In genomic region chr2:36812196-36812595, GRCh38 we compare ENCODE assay signal across 1 cellular context.
A peak's percentile ranks its signal among the peaks of the same experiment; 100 is the strongest.
TF ChIP-seq lines count a peak whose summit lies in the region.

No MANE protein-coding gene starts in this region.

TF ChIP-seq in HepG2, 621 proteins besides CTCF, POLR2A, EP300 and RAD21 (continued from another document):
- TF ChIP-seq, protein P1, sequence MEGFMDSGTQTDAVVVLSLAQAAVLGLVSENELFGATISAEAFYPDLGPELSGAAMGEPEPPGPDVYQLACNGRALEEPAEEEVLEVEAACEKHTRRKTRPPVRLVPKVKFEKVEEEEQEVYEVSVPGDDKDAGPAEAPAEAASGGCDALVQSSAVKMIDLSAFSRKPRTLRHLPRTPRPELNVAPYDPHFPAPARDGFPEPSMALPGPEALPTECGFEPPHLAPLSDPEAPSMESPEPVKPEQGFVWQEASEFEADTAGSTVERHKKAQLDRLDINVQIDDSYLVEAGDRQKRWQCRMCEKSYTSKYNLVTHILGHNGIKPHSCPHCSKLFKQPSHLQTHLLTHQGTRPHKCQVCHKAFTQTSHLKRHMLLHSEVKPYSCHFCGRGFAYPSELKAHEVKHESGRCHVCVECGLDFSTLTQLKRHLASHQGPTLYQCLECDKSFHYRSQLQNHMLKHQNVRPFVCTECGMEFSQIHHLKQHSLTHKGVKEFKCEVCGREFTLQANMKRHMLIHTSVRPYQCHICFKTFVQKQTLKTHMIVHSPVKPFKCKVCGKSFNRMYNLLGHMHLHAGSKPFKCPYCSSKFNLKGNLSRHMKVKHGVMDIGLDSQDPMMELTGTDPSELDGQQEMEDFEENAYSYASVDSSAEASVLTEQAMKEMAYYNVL (CRISPR knock-in tag; IDR thresholded peaks at IDR 0.05; ENCODE audit: borderline replicate concordance) = no peak
- TF ChIP-seq ZNF589 (CRISPR knock-in tag; conservative IDR thresholded peaks at IDR 0.05) = no peak
- TF ChIP-seq ZNF557 (CRISPR knock-in tag; IDR thresholded peaks at IDR 0.05) = no peak
- no peak for TF ChIP-seq ZNF512B (CRISPR knock-in tag; IDR thresholded peaks at IDR 0.05; ENCODE audit: borderline replicate concordance)
- TF ChIP-seq FOSL2 (CRISPR knock-in tag; IDR thresholded peaks at IDR 0.05) = 0 out of 2 replicates have a peak, but pooled peaks have one; percentile 8
- peak; percentile 51 for TF ChIP-seq STAG1 (CRISPR knock-in tag; IDR thresholded peaks at IDR 0.05)
- TF ChIP-seq MAZ (IDR thresholded peaks at IDR 0.05; ENCODE audit: borderline replicate concordance, low read depth, low read length) = no peak
- no peak for TF ChIP-seq MAZ (CRISPR knock-in tag; IDR thresholded peaks at IDR 0.05; ENCODE audit: low read depth)
- TF ChIP-seq CERS6 (CRISPR knock-in tag; IDR thresholded peaks at IDR 0.05) = no peak
- TF ChIP-seq ZNF761 (CRISPR knock-in tag; conservative IDR thresholded peaks at IDR 0.05) = no peak
- TF ChIP-seq ZMYM4 (CRISPR knock-in tag; IDR thresholded peaks at IDR 0.05) = no peak
- TF ChIP-seq ZSCAN22 (CRISPR knock-in tag; IDR thresholded peaks at IDR 0.05) = no peak
- no peak for TF ChIP-seq DNMT1 (CRISPR knock-in tag; IDR thresholded peaks at IDR 0.05)
TF ChIP-seq in HepG2: peak in this region for 3.
